In genomic region chrX:68897118-68897517, GRCh38 we compare ENCODE assay signal across 1 cellular context.
TF ChIP-seq lines count a peak whose summit lies in the region.

No MANE protein-coding gene starts in this region.

TF ChIP-seq in K562, 482 proteins besides CTCF, POLR2A, EP300 and RAD21 (continued from another document):
- TF ChIP-seq ZNF655 (CRISPR knock-in tag; IDR thresholded peaks at IDR 0.05) (no peak), ZNF668 (CRISPR knock-in tag; IDR thresholded peaks at IDR 0.05) (no peak), NUFIP1 (IDR thresholded peaks at IDR 0.05; ENCODE audit: partially characterized antibody) (no peak), RCOR1 (IDR thresholded peaks at IDR 0.05; ENCODE audit: borderline replicate concordance in 1 of 2, low read depth in 2 of 2, low read length in 2 of 2) (no peak), STAT5A (IDR thresholded peaks at IDR 0.05; ENCODE audit: borderline replicate concordance, low read length) (peak; percentile 54; the same call in 1 of the 2 replicates), FOXA1 (IDR thresholded peaks at IDR 0.05; ENCODE audit: borderline replicate concordance) (no peak), MBD1 (CRISPR knock-in tag; IDR thresholded peaks at IDR 0.05) (no peak), RAD51 (IDR thresholded peaks at IDR 0.05; ENCODE audit: borderline replicate concordance, low read depth) (no peak), ZNF707 (CRISPR knock-in tag; conservative IDR thresholded peaks at IDR 0.05) (no peak), CC2D1A (IDR thresholded peaks at IDR 0.05) (no peak), NCOR1 (IDR thresholded peaks at IDR 0.05) (peak; percentile 74), CBX3 (IDR thresholded peaks at IDR 0.05; ENCODE audit: borderline replicate concordance in 1 of 2, low read length in 2 of 2) (no peak), ZNF507 (tag; conservative IDR thresholded peaks at IDR 0.05) (no peak), SMARCB1 (IDR thresholded peaks at IDR 0.05; ENCODE audit: insufficient read length, low read depth) (no peak), FOXJ3 (CRISPR knock-in tag; IDR thresholded peaks at IDR 0.05) (no peak), ILF3 (IDR thresholded peaks at IDR 0.05; ENCODE audit: borderline replicate concordance) (no peak), ATF2 (CRISPR knock-in tag; IDR thresholded peaks at IDR 0.05) (no peak), CHD7 (IDR thresholded peaks at IDR 0.05; ENCODE audit: low read depth, low read length) (no peak), CEBPZ (IDR thresholded peaks at IDR 0.05; ENCODE audit: borderline replicate concordance, low read depth, low read length) (no peak), STAG1 (CRISPR knock-in tag; IDR thresholded peaks at IDR 0.05; ENCODE audit: borderline replicate concordance) (no peak), ZNF212 (CRISPR knock-in tag; IDR thresholded peaks at IDR 0.05) (no peak), MIER1 (IDR thresholded peaks at IDR 0.05; ENCODE audit: low read depth) (no peak), FOSL1 (tag; conservative IDR thresholded peaks at IDR 0.05) (no peak), POLR2B (IDR thresholded peaks at IDR 0.05; ENCODE audit: low read depth, partially characterized antibody) (no peak), BCOR (IDR thresholded peaks at IDR 0.05) (no peak)
